ENCODE assay signal across 8 cellular contexts in genomic region chr7:87416682-87417587, GRCh38. TPM values are rescaled to one million over a fixed set of nuclear protein-coding genes. Genes with fewer than 3 reads are reported as not detected.
DNase-seq lines count a peak whose midpoint lies in the region; ATAC-seq, FAIRE-seq and TF ChIP-seq lines count a peak whose summit lies in the region.

No MANE protein-coding gene starts in this region.

- peak; percentile 87 for TF ChIP-seq CTCF in C4-2B (conservative IDR thresholded peaks at IDR 0.05)
- TF ChIP-seq CTCF in HL-60 (IDR thresholded peaks at IDR 0.05; ENCODE audit: insufficient read depth, low read length), result peak; percentile 36
- peak; percentile 41 to 44 for TF ChIP-seq CTCF in endothelial cell of umbilical vein (IDR thresholded peaks at IDR 0.05; ENCODE audit: extremely low read depth in 1 of 2, insufficient read depth in 1 of 2, low read depth in 1 of 2, low read length in 2 of 2)

- peak; percentile 76 for FAIRE-seq in endothelial cell of umbilical vein (lab: Jason Lieb, UNC)

- no peaks in the 10 kb centered on the region for H3K9me3 Mint-ChIP-seq in activated CD8-positive, alpha-beta memory T cell treated with anti-CD3 and anti-CD28 coated beads, Interleukin-2, amount 10 ng/mL, durations not matched to agents 7 days and 5 days (ENCODE audit: low read depth)
- no peaks in the 10 kb centered on the region for H3K9me3 Mint-ChIP-seq in naive B cell
- no peaks in the 10 kb centered on the region for H3K9me3 Mint-ChIP-seq in stimulated activated naive CD8-positive, alpha-beta T cell treated with anti-CD3 and anti-CD28 coated beads, Interleukin-15, amount 100 ng/mL, for 72 hours

- no peak overlapping the region for H3K9ac ChIP-seq in endothelial cell of umbilical vein (replicated peaks; ENCODE audit: extremely low read depth, insufficient read depth, low read length)

- H3K36me3 Mint-ChIP-seq in activated CD8-positive, alpha-beta memory T cell treated with anti-CD3 and anti-CD28 coated beads, Interleukin-2, amount 10 ng/mL, durations not matched to agents 7 days and 5 days, result no peaks in the 10 kb centered on the region
- H3K36me3 Mint-ChIP-seq in naive B cell, result no peaks in the 10 kb centered on the region

- H3K9me3 ChIP-seq in endothelial cell of umbilical vein (replicated peaks; ENCODE audit: control insufficient read depth, insufficient read depth, low read length), result no peaks in the 10 kb centered on the region

- H3K4me2 ChIP-seq in endothelial cell of umbilical vein (ENCODE audit: insufficient read depth, low read length), result no peak overlapping the region

- no peak overlapping the region for H2AFZ ChIP-seq in endothelial cell of umbilical vein (ENCODE audit: low read depth, low read length)

- no peak overlapping the region for H3K4me3 Mint-ChIP-seq in activated CD8-positive, alpha-beta memory T cell treated with anti-CD3 and anti-CD28 coated beads, Interleukin-2, amount 10 ng/mL, durations not matched to agents 7 days and 5 days
- H3K4me3 Mint-ChIP-seq in naive B cell, result no peak overlapping the region
- no peak overlapping the region for H3K4me3 Mint-ChIP-seq in stimulated activated naive CD8-positive, alpha-beta T cell treated with anti-CD3 and anti-CD28 coated beads, Interleukin-15, amount 100 ng/mL, for 72 hours

- H3K79me2 ChIP-seq in endothelial cell of umbilical vein (ENCODE audit: control insufficient read depth, insufficient read depth, low read length), result no peaks in the 10 kb centered on the region

- no peaks in the 10 kb centered on the region for H3K36me3 ChIP-seq in endothelial cell of umbilical vein (ENCODE audit: control insufficient read depth in 2 of 2, extremely low read depth in 1 of 2, insufficient read depth in 2 of 2, low read length in 2 of 2)

- H3K27me3 Mint-ChIP-seq in activated CD8-positive, alpha-beta memory T cell treated with anti-CD3 and anti-CD28 coated beads, Interleukin-2, amount 10 ng/mL, durations not matched to agents 7 days and 5 days, result peaks cover 3% of the 10 kb centered on the region
- no peaks in the 10 kb centered on the region for H3K27me3 Mint-ChIP-seq in naive B cell
- peaks cover 8% of the 10 kb centered on the region for H3K27me3 Mint-ChIP-seq in stimulated activated naive CD8-positive, alpha-beta T cell treated with anti-CD3 and anti-CD28 coated beads, Interleukin-15, amount 100 ng/mL, for 72 hours

- H3K4me1 ChIP-seq in endothelial cell of umbilical vein (ENCODE audit: control insufficient read depth, extremely low read depth, insufficient read depth, low read length), result no peaks in the 10 kb centered on the region

- no peak overlapping the region for H3K27ac ChIP-seq in C4-2B
- H3K27ac ChIP-seq in HL-60 (replicated peaks), result no peak overlapping the region
- H3K27ac ChIP-seq in endothelial cell of umbilical vein (ENCODE audit: insufficient read depth, low read depth, low read length), result no peak overlapping the region

- POLR2A ChIA-PET in endothelial cell of umbilical vein (lab: Charles Lee), result no interaction called here

- H3K4me3 ChIP-seq in HL-60 (replicated peaks; ENCODE audit: insufficient read depth, low read length), result no peak overlapping the region
- no peak overlapping the region for H3K4me3 ChIP-seq in endothelial cell of umbilical vein (replicated peaks in 1 of 3; ENCODE audit: insufficient read depth in 1 of 3, low read depth in 1 of 3, low read length in 3 of 3)

- intact Hi-C loops in endothelial cell of umbilical vein (cut with micrococcal nuclease), result loop anchor here (1.0 to 5.0 kb wide), 4 partner anchors 105 to 505 kb away; no protein-coding TSS in a partner anchor

- BruUV-seq in endothelial cell of umbilical vein (replicated peaks; lab: Mats Ljungman, UMichigan), result no TSS peak

- no peaks in the 10 kb centered on the region for H3K9me1 ChIP-seq in endothelial cell of umbilical vein (replicated peaks; ENCODE audit: control insufficient read depth, extremely low read depth, insufficient read depth, low read length)

- ATAC-seq in GM19351 (IDR thresholded peaks at IDR 0.05; ENCODE audit: unreplicated experiment) (peak; percentile 83), naive B cell (ENCODE audit: low read depth in 2 of 2) (peak; percentile 68 to 75)
- ATAC-seq in activated CD8-positive, alpha-beta memory T cell treated with anti-CD3 and anti-CD28 coated beads, Interleukin-2, amount 10 ng/mL, durations not matched to agents 7 days and 5 days, result peak; percentile 76
- peak; percentile 71 for ATAC-seq in stimulated activated naive CD8-positive, alpha-beta T cell treated with anti-CD3 and anti-CD28 coated beads, Interleukin-15, amount 100 ng/mL, for 72 hours

- H3K4me1 Mint-ChIP-seq in activated CD8-positive, alpha-beta memory T cell treated with anti-CD3 and anti-CD28 coated beads, Interleukin-2, amount 10 ng/mL, durations not matched to agents 7 days and 5 days, result no peaks in the 10 kb centered on the region
- peaks cover 11 to 22% (median 18%) of the 10 kb centered on the region in 3 donors for H3K4me1 Mint-ChIP-seq in naive B cell
- H3K4me1 Mint-ChIP-seq in stimulated activated naive CD8-positive, alpha-beta T cell treated with anti-CD3 and anti-CD28 coated beads, Interleukin-15, amount 100 ng/mL, for 72 hours, result no peaks in the 10 kb centered on the region

- dilution Hi-C loops in endothelial cell of umbilical vein (cut with MboI; ENCODE audit: extremely low pct_ligation_motif_present, low sequenced_read_pairs), result loop anchor here (25.0 kb wide), 1 partner anchor 105 kb away; no protein-coding TSS in a partner anchor

- DNase-seq in HL-60 (ENCODE audit: low read depth in 1 of 2, low spot score in 1 of 2) (peak in 1 of 2 experiments; percentile 51), NOMO-1 treated with DMSO at 0.1 percent for 48 hours (lab: John Stamatoyannopoulos, UW; ENCODE audit: unreplicated experiment) (peak; percentile 60), endothelial cell of umbilical vein (ENCODE audit: low read depth, low spot score) (peak; percentile 84), naive B cell (peak; percentile 48)
- peak; percentile 74 for DNase-seq in activated CD8-positive, alpha-beta memory T cell treated with anti-CD3 and anti-CD28 coated beads, Interleukin-2, amount 10 ng/mL, durations not matched to agents 7 days and 5 days
- peak; percentile 54 to 64 for DNase-seq in stimulated activated naive CD8-positive, alpha-beta T cell treated with anti-CD3 and anti-CD28 coated beads, Interleukin-15, amount 100 ng/mL, for 72 hours

- no peak for TF ChIP-seq POLR2A in endothelial cell of umbilical vein (IDR thresholded peaks at IDR 0.05; ENCODE audit: low read depth, low read length)

- CTCF ChIA-PET in activated CD8-positive, alpha-beta memory T cell treated with anti-CD3 and anti-CD28 coated beads, Interleukin-2, amount 10 ng/mL, durations not matched to agents 7 days and 5 days (lab: Charles Lee), result interaction anchor here (0.6 to 8.0 kb wide), 18 partner anchors 7 to 490 kb away, joined by 3 to 78 read pairs (median 4); no protein-coding TSS in a partner anchor
- CTCF ChIA-PET in endothelial cell of umbilical vein (lab: Charles Lee), result interaction anchor here (0.6 to 8.0 kb wide), 31 partner anchors 8 to 695 kb away, joined by 3 to 299 read pairs (median 5); partner anchors contain the start of genes CROT and DMTF1

- H3K27me3 ChIP-seq in HL-60 (ENCODE audit: insufficient read depth, poor library complexity, severe bottlenecking), result no peaks in the 10 kb centered on the region
- peaks cover 8 to 12% of the 10 kb centered on the region in 2 experiments for H3K27me3 ChIP-seq in endothelial cell of umbilical vein (ENCODE audit: control insufficient read depth in 2 of 2, insufficient read depth in 2 of 2, low read length in 2 of 2)

- no peak overlapping the region for H3K27ac Mint-ChIP-seq in activated CD8-positive, alpha-beta memory T cell treated with anti-CD3 and anti-CD28 coated beads, Interleukin-2, amount 10 ng/mL, durations not matched to agents 7 days and 5 days
- H3K27ac Mint-ChIP-seq in naive B cell, result peak overlapping the region in 2 of 6 donors; percentile 29 to 43
- H3K27ac Mint-ChIP-seq in stimulated activated naive CD8-positive, alpha-beta T cell treated with anti-CD3 and anti-CD28 coated beads, Interleukin-15, amount 100 ng/mL, for 72 hours, result no peak overlapping the region

- no peaks in the 10 kb centered on the region for H4K20me1 ChIP-seq in endothelial cell of umbilical vein (replicated peaks; ENCODE audit: control insufficient read depth, extremely low read depth, insufficient read depth, low read length)

TF ChIP-seq in endothelial cell of umbilical vein, 7 proteins besides CTCF, POLR2A, EP300 and RAD21:
- TF ChIP-seq MAX (IDR thresholded peaks at IDR 0.05; ENCODE audit: insufficient read depth, insufficient read length), result no peak
- TF ChIP-seq POLR2AphosphoS5 (IDR thresholded peaks at IDR 0.05; ENCODE audit: insufficient read depth, low read depth, low read length), result no peak
- TF ChIP-seq MYC (IDR thresholded peaks at IDR 0.05; ENCODE audit: low read depth, low read length), result no peak
- no peak for TF ChIP-seq GATA2 (IDR thresholded peaks at IDR 0.05; ENCODE audit: insufficient read depth, insufficient read length, low read depth, low read length)
- TF ChIP-seq JUN (IDR thresholded peaks at IDR 0.05; ENCODE audit: borderline replicate concordance, insufficient read depth, insufficient read length, low read depth), result no peak
- TF ChIP-seq FOS (IDR thresholded peaks at IDR 0.05; ENCODE audit: borderline replicate concordance, insufficient read depth, low read length), result no peak
- no peak for TF ChIP-seq EZH2 (IDR thresholded peaks at IDR 0.05; ENCODE audit: borderline replicate concordance, low read depth, low read length, severe bottlenecking)

RNA-seq across cellular contexts. Expression of gene ABCB4, which starts 58.5 kb away (rescaled TPM):
- under 1 TPM in 1 of 2 experiments, not detected in 1; 0.07 TPM for total RNA-seq in activated CD8-positive, alpha-beta memory T cell treated with anti-CD3 and anti-CD28 coated beads, Interleukin-2, amount 10 ng/mL, durations not matched to agents 7 days and 5 days
- 0.09 and 0.15 TPM in 2 replicates for total RNA-seq in endothelial cell of umbilical vein
- polyA plus RNA-seq in endothelial cell of umbilical vein (0.11 TPM in 1 of 2 replicates, not detected in the other), naive B cell (ENCODE audit: low read depth in 6 of 6) (10 to 100 TPM; 21.3 to 50.9 (median 28.0) TPM)
- polyA plus RNA-seq in endothelial cell of umbilical vein (2011; cell fraction: cytosol; rRNA removed), result 0.03 TPM in 2 replicates
- 0.08 and 0.25 TPM in 2 replicates for polyA plus RNA-seq in endothelial cell of umbilical vein (2011; cell fraction: nucleus; rRNA removed)
- 0.07 and 0.12 TPM in 2 replicates for polyA plus RNA-seq in endothelial cell of umbilical vein (2012)
- 0.06 and 0.24 TPM in 2 replicates for polyA minus RNA-seq in endothelial cell of umbilical vein
- not detected for polyA minus RNA-seq in endothelial cell of umbilical vein (2011; cell fraction: cytosol; rRNA and poly(A)+ RNA removed)
- 0.48 TPM in 1 of 2 replicates, not detected in the other for polyA minus RNA-seq in endothelial cell of umbilical vein (2011; cell fraction: nucleus; rRNA and poly(A)+ RNA removed)

Comparison
In these comparisons a context has a peak if more than half of its experiments do, and no peak if none do; other contexts are left out.
1. CTCF ChIP-seq: peak in every context shown above with its lines; median percentile 87 in C4-2B; 42 in endothelial cell of umbilical vein; 36 in HL-60.